19 cellular contexts compared by ENCODE assay signal in genomic region chr1:210072129-210072528, GRCh38.
DNase-seq lines count a peak whose midpoint lies in the region; ATAC-seq, FAIRE-seq and TF ChIP-seq lines count a peak whose summit lies in the region.
"Had no signal": no experiment of that assay in that cellular context is flagged by ENCODE, and none has a peak within 500 bp of the region (broad histone marks: within the 10 kb centered on the region; RNA-seq: fewer than 3 reads in every experiment).

No MANE protein-coding gene starts in this region.

- TF ChIP-seq CTCF in prostate gland (IDR thresholded peaks at IDR 0.05), result no peak

- H3K4me1 ChIP-seq in adipocyte (ENCODE audit: control insufficient read depth, insufficient read depth, low read length), result no peaks in the 10 kb centered on the region
- no peaks in the 10 kb centered on the region for H3K4me1 ChIP-seq in prostate gland (replicated peaks)
- H3K4me1 ChIP-seq: ascending aorta, upper lobe of left lung had no signal

- H3K27me3 ChIP-seq in adipocyte (replicated peaks; ENCODE audit: control insufficient read depth, insufficient read depth, low read length) (no peaks in the 10 kb centered on the region), prostate gland (replicated peaks; ENCODE audit: insufficient read depth) (no peaks in the 10 kb centered on the region)
- H3K27me3 ChIP-seq: ascending aorta, upper lobe of left lung had no signal

- H3K9me3 ChIP-seq in adipocyte (ENCODE audit: control insufficient read depth, low read length), result no peaks in the 10 kb centered on the region
- no peaks in the 10 kb centered on the region for H3K9me3 ChIP-seq in prostate gland
- H3K9me3 ChIP-seq: ascending aorta, upper lobe of left lung had no signal

- H3K36me3 ChIP-seq in adipocyte (ENCODE audit: control insufficient read depth, insufficient read depth, low read length, severe bottlenecking) (no peaks in the 10 kb centered on the region), prostate gland (no peaks in the 10 kb centered on the region)
- H3K36me3 ChIP-seq: ascending aorta, upper lobe of left lung had no signal

- H3K4me3 ChIP-seq in adipocyte (ENCODE audit: low read length) (no peak overlapping the region), prostate gland (no peak overlapping the region)
- H3K4me3 ChIP-seq: ascending aorta, upper lobe of left lung had no signal

- no peak for TF ChIP-seq POLR2A in prostate gland (IDR thresholded peaks at IDR 0.05)

- H3K9ac ChIP-seq in adipocyte (ENCODE audit: low read length), result no peak overlapping the region

- intact Hi-C loops in prostate gland (cut with DNase I), result no loop called here

- FAIRE-seq in islet of Langerhans (lab: Jason Lieb, UNC), result peak; percentile 89
- FAIRE-seq: colon, GM12892 had no signal

- H3K27ac ChIP-seq in prostate gland, result no peak overlapping the region
- H3K27ac ChIP-seq: ascending aorta, upper lobe of left lung had no signal

- ATAC-seq in HG02610 (IDR thresholded peaks at IDR 0.05; ENCODE audit: unreplicated experiment), result no peak
- ATAC-seq: activated CD8-positive, alpha-beta T cell treated with anti-CD3 and anti-CD28 coated beads, Interleukin-2, amount 10 ng/mL, durations not matched to agents 7 days and 5 days; CD8-positive, alpha-beta T cell; naive thymus-derived CD8-positive, alpha-beta T cell; WTC11 had no signal

- DNase-seq in EL (peak; percentile 4), HS-5 (ENCODE audit: low read depth) (peak; percentile 30), adipocyte (ENCODE audit: low read depth) (peak; percentile 72), prostate gland (ENCODE audit: low spot score) (no peak)
- no peak for DNase-seq in activated T-cell treated with anti-CD3 and anti-CD28 coated beads, Interleukin-2, amount 50 U/mL, for 1 hour
- DNase-seq: activated CD8-positive, alpha-beta T cell treated with anti-CD3 and anti-CD28 coated beads, Interleukin-2, amount 10 ng/mL, durations not matched to agents 7 days and 5 days; CD8-positive, alpha-beta T cell; mammary epithelial cell; naive thymus-derived CD8-positive, alpha-beta T cell; NCI-H2171; NK-92 treated with Interleukin-12 subunit alpha and Interleukin-12 subunit beta, amount 100 ng/mL, for 24 hours; stimulated activated naive CD4-positive, alpha-beta T cell treated with Interleukin-2 at 50 U/mL for 16 hours; upper lobe of left lung had no signal

Comparison
In these comparisons a context has a peak if more than half of its experiments do, and no peak if none do; other contexts are left out.
1. DNase-seq: peak in EL (single experiment), HS-5 (single experiment) and adipocyte (single experiment); none in prostate gland (single experiment) and activated T-cell treated with anti-CD3 and anti-CD28 coated beads, Interleukin-2, amount 50 U/mL, for 1 hour (single experiment).